1 cellular context compared by ENCODE assay signal in genomic region chr6:26464416-26465131, GRCh38.
TF ChIP-seq lines count a peak whose summit lies in the region.

No MANE protein-coding gene starts in this region.

TF ChIP-seq in HEK293, 187 proteins besides CTCF, POLR2A, EP300 and RAD21 (continued from another document):
- no peak for TF ChIP-seq SCRT2 (tag by site-specific recombination; IDR thresholded peaks at IDR 0.05)
- no peak for TF ChIP-seq ZNF768 (tag by site-specific recombination; IDR thresholded peaks at IDR 0.05)
- no peak for TF ChIP-seq REST (tag by site-specific recombination; IDR thresholded peaks at IDR 0.05)
- no peak for TF ChIP-seq ZNF791 (tag by site-specific recombination; IDR thresholded peaks at IDR 0.05)
- peak; percentile 83 for TF ChIP-seq PRDM4 (tag by site-specific recombination; IDR thresholded peaks at IDR 0.05)
- TF ChIP-seq ZNF624 (tag by site-specific recombination; IDR thresholded peaks at IDR 0.05) = no peak
- TF ChIP-seq ZBTB48 (tag by site-specific recombination; IDR thresholded peaks at IDR 0.05) = no peak
- TF ChIP-seq, protein P1, sequence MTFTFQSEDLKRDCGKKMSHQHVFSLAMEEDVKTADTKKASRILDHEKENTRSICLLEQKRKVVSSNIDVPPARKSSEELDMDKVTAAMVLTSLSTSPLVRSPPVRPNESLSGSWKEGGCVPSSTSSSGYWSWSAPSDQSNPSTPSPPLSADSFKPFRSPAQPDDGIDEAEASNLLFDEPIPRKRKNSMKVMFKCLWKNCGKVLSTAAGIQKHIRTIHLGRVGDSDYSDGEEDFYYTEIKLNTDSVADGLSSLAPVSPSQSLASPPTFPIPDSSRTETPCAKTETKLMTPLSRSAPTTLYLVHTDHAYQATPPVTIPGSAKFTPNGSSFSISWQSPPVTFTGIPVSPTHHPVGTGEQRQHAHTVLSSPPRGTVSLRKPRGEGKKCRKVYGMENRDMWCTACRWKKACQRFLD (tag by site-specific recombination; IDR thresholded peaks at IDR 0.05) = no peak
- TF ChIP-seq, protein P2, sequence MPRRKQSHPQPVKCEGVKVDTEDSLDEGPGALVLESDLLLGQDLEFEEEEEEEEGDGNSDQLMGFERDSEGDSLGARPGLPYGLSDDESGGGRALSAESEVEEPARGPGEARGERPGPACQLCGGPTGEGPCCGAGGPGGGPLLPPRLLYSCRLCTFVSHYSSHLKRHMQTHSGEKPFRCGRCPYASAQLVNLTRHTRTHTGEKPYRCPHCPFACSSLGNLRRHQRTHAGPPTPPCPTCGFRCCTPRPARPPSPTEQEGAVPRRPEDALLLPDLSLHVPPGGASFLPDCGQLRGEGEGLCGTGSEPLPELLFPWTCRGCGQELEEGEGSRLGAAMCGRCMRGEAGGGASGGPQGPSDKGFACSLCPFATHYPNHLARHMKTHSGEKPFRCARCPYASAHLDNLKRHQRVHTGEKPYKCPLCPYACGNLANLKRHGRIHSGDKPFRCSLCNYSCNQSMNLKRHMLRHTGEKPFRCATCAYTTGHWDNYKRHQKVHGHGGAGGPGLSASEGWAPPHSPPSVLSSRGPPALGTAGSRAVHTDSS (tag by site-specific recombination; IDR thresholded peaks at IDR 0.05) = no peak
- no peak for TF ChIP-seq ZNF416 (tag by site-specific recombination; IDR thresholded peaks at IDR 0.05)
